ENCODE assay signal across 15 cellular contexts in genomic region chr1:41102653-41103052, GRCh38.
A peak's percentile ranks its signal among the peaks of the same experiment; 100 is the strongest.
DNase-seq lines count a peak whose midpoint lies in the region; ATAC-seq and TF ChIP-seq lines count a peak whose summit lies in the region.
"Had no signal": no experiment of that assay in that cellular context is flagged by ENCODE, and none has a peak within 500 bp of the region (broad histone marks: within the 10 kb centered on the region; RNA-seq: fewer than 3 reads in every experiment).

No MANE protein-coding gene starts in this region.

- H3F3A ChIP-seq in SK-N-SH (replicated peaks; ENCODE audit: insufficient read depth): peaks cover 22% of the 10 kb centered on the region

- H3K4me3 ChIP-seq in SK-N-SH (ENCODE audit: low read depth in 2 of 2, low read length in 1 of 2) (no peak overlapping the region), sigmoid colon (no peak overlapping the region)
- H3K4me3 ChIP-seq: BLaER1 treated with 17β-estradiol and CSF1 and Interleukin-3, amounts not matched to agents 10 nM and 100 nM had no signal

- ATAC-seq in GM21515 (IDR thresholded peaks at IDR 0.05; ENCODE audit: unreplicated experiment) (no peak), GM18519 (IDR thresholded peaks at IDR 0.05; ENCODE audit: low FRiP score, unreplicated experiment) (no peak)

- H4K20me1 ChIP-seq in SK-N-SH (ENCODE audit: insufficient read depth): 0 out of 2 replicates have a peak, but pooled peaks cover 3% of the 10 kb centered on the region
- H4K20me1 ChIP-seq: BLaER1 treated with 17β-estradiol and CSF1 and Interleukin-3, amounts not matched to agents 10 nM and 100 nM had no signal

- H3K27ac ChIP-seq in C4-2B (peak overlapping the region; percentile 46; the same call in 1 of the 2 replicates), SK-N-SH (ENCODE audit: low read depth in 2 of 2, low read length in 1 of 2) (peak overlapping the region; percentile 73 to 81; a peak in 3 of 4 replicates), sigmoid colon (peak overlapping the region; percentile 68 to 81 (median 74))
- H3K27ac ChIP-seq: BLaER1 treated with 17β-estradiol and CSF1 and Interleukin-3, amounts not matched to agents 10 nM and 100 nM had no signal

- H3K9me3 ChIP-seq in SK-N-SH (no peaks in the 10 kb centered on the region), sigmoid colon (no peaks in the 10 kb centered on the region)
- H3K9me3 ChIP-seq: BLaER1 treated with 17β-estradiol and CSF1 and Interleukin-3, amounts not matched to agents 10 nM and 100 nM had no signal

- H3K36me3 ChIP-seq in SK-N-SH (replicated peaks in 1 of 2; ENCODE audit: control insufficient read depth in 1 of 2, insufficient read depth in 2 of 2, low read length in 1 of 2): peaks cover 0 to 4% of the 10 kb centered on the region in 2 experiments
- no peaks in the 10 kb centered on the region for H3K36me3 ChIP-seq in sigmoid colon

- TF ChIP-seq EP300 in SK-N-SH (IDR thresholded peaks at IDR 0.05; ENCODE audit: borderline replicate concordance in 1 of 2, low read depth in 1 of 2, low read length in 1 of 2) (no peak), sigmoid colon (IDR thresholded peaks at IDR 0.05) (no peak)

- no peak overlapping the region for H3K9ac ChIP-seq in SK-N-SH
- H3K9ac ChIP-seq: BLaER1 treated with 17β-estradiol and CSF1 and Interleukin-3, amounts not matched to agents 10 nM and 100 nM had no signal

- no peaks in the 10 kb centered on the region for H3K27me3 ChIP-seq in SK-N-SH (ENCODE audit: insufficient read depth)
- no peaks in the 10 kb centered on the region for H3K27me3 ChIP-seq in sigmoid colon
- H3K27me3 ChIP-seq: BLaER1 treated with 17β-estradiol and CSF1 and Interleukin-3, amounts not matched to agents 10 nM and 100 nM had no signal

- CTCF ChIA-PET in SK-N-SH (lab: Yijun Ruan, JAX): no interaction called here

- no peaks in the 10 kb centered on the region; the same call in 1 of the 2 replicates for H3K79me2 ChIP-seq in SK-N-SH (ENCODE audit: insufficient read depth)

- H2AFZ ChIP-seq in SK-N-SH (ENCODE audit: low read depth): no peak overlapping the region

- no peak for TF ChIP-seq RAD21 in SK-N-SH (IDR thresholded peaks at IDR 0.05; ENCODE audit: low read length)

- TF ChIP-seq CTCF in C4-2B (conservative IDR thresholded peaks at IDR 0.05) (no peak), SK-N-SH (IDR thresholded peaks at IDR 0.05) (no peak), sigmoid colon (IDR thresholded peaks at IDR 0.05) (no peak)

- intact Hi-C loops in sigmoid colon (cut with DNase I): loop anchor here (1.0 to 10.0 kb wide), 3 partner anchors 118 to 238 kb away; partner anchors contain the start of gene CITED4

- H3K4me1 ChIP-seq in SK-N-SH (ENCODE audit: control insufficient read depth in 1 of 2, insufficient read depth in 2 of 2, low read depth in 1 of 2, low read length in 1 of 2): peaks cover 11 to 25% of the 10 kb centered on the region in 2 experiments
- H3K4me1 ChIP-seq in sigmoid colon: peaks cover 0 to 44% (median 36%) of the 10 kb centered on the region in 4 donors

- H3K4me2 ChIP-seq in SK-N-SH: peak overlapping the region; percentile 53; the same call in 1 of the 2 replicates

- POLR2A ChIA-PET in SK-N-SH (lab: Yijun Ruan, JAX): no interaction called here

- 42% methylated on average over 1 of the region's 1 CpG for WGBS in SK-N-SH (ENCODE audit: low lambda C conversion rate)
- WGBS in sigmoid colon, 2 donors: 16 to 74% methylated on average over 1 of the region's 1 CpG

- DNase-seq in SK-N-SH (no peak), glomerular visceral epithelial cell (ENCODE audit: extremely low spot score) (peak; percentile 1), sigmoid colon (no peak), T-helper 2 cell (no peak), NCI-H1092 (lab: John Stamatoyannopoulos, UW) (no peak)
- DNase-seq: activated CD4-positive, alpha-beta T cell treated with anti-CD3 and anti-CD28 coated beads for 4 hours; activated naive CD8-positive, alpha-beta T cell treated with anti-CD3 and anti-CD28 coated beads for 36 hours; erythroblast; NCI-H82; nephron progenitor cell; RPMI8226 had no signal

- TF ChIP-seq POLR2A in sigmoid colon (IDR thresholded peaks at IDR 0.05): no peak

- H3K9me2 ChIP-seq in SK-N-SH: no peaks in the 10 kb centered on the region

TF ChIP-seq in SK-N-SH, 30 proteins besides CTCF, POLR2A, EP300 and RAD21 (continues in another document):
- TF ChIP-seq GABPA (IDR thresholded peaks at IDR 0.05; ENCODE audit: low read depth) (no peak), JUND (IDR thresholded peaks at IDR 0.05) (no peak), NRF1 (IDR thresholded peaks at IDR 0.05; ENCODE audit: low read depth, low read length) (no peak), SIN3A (IDR thresholded peaks at IDR 0.05; ENCODE audit: borderline replicate concordance, low read depth, low read length) (no peak), YY1 (IDR thresholded peaks at IDR 0.05; ENCODE audit: low read depth) (no peak), REST (IDR thresholded peaks at IDR 0.05; ENCODE audit: low read depth, low read length) (no peak), RXRA (IDR thresholded peaks at IDR 0.05; ENCODE audit: borderline replicate concordance, low read depth) (no peak), RCOR1 (IDR thresholded peaks at IDR 0.05; ENCODE audit: low read length) (no peak), TEAD4 (IDR thresholded peaks at IDR 0.05; ENCODE audit: borderline replicate concordance, insufficient read depth) (no peak), ELF1 (IDR thresholded peaks at IDR 0.05) (no peak), MXI1 (IDR thresholded peaks at IDR 0.05; ENCODE audit: low read depth, low read length) (no peak), FOXM1 (IDR thresholded peaks at IDR 0.05; ENCODE audit: low read depth) (no peak), IRF3 (IDR thresholded peaks at IDR 0.05; ENCODE audit: low read depth, low read length) (no peak), TAF1 (IDR thresholded peaks at IDR 0.05; ENCODE audit: borderline replicate concordance, low read depth, low read length) (no peak), MAX (IDR thresholded peaks at IDR 0.05; ENCODE audit: low read depth) (no peak), SMC3 (IDR thresholded peaks at IDR 0.05; ENCODE audit: low read depth, low read length) (no peak), USF2 (IDR thresholded peaks at IDR 0.05; ENCODE audit: borderline replicate concordance, low read depth, low read length) (no peak), EZH2phosphoT487 (IDR thresholded peaks at IDR 0.05; ENCODE audit: borderline replicate concordance, low read depth) (no peak), FOSL2 (IDR thresholded peaks at IDR 0.05; ENCODE audit: borderline replicate concordance, low read depth) (no peak)
